ENCODE assay signal across 8 cellular contexts in genomic region chr19:45469835-45470146, GRCh38. TPM values are rescaled to one million over a fixed set of nuclear protein-coding genes. Genes with fewer than 3 reads are reported as not detected.
DNase-seq lines count a peak whose midpoint lies in the region; ATAC-seq and TF ChIP-seq lines count a peak whose summit lies in the region.

No MANE protein-coding gene starts in this region.

- H3K36me3 ChIP-seq in heart right ventricle: no peaks in the 10 kb centered on the region
- no peaks in the 10 kb centered on the region for H3K36me3 ChIP-seq in gastrocnemius medialis

- CTCF ChIA-PET in activated CD8-positive, alpha-beta memory T cell treated with anti-CD3 and anti-CD28 coated beads, Interleukin-2, amount 10 ng/mL, durations not matched to agents 7 days and 5 days (lab: Charles Lee): interaction anchor here (0.6 to 6.9 kb wide), 14 partner anchors 9 to 223 kb away, joined by 3 to 111 read pairs (median 6); partner anchors contain the start of genes PPM1N, QPCTL and SNRPD2

- H3K27me3 ChIP-seq in heart right ventricle (peaks cover 0 to 37% (median 0%) of the 10 kb centered on the region in 7 donors), gastrocnemius medialis (no peaks in the 10 kb centered on the region)

- intact Hi-C loops in activated T-helper 2 cell treated with anti-CD3 and anti-CD28 coated beads, Interferon-gamma antibody, Interleukin-2, Interleukin-4, amounts not matched to agents 10 μg/mL and 5 μg/mL and 100 μg/mL, durations not matched to agents 14 hours and 24 hours and 36 hours (cut with micrococcal nuclease): loop anchor here (1.0 to 5.0 kb wide), 4 partner anchors 9 to 377 kb away; partner anchors contain the start of gene PPP1R37
- intact Hi-C loops in heart right ventricle (cut with DNase I) (loop anchor here in 2 of 10 donors (2.0 to 10.0 kb wide), 3 partner anchors 19 to 45 kb away; partner anchors contain the start of gene ERCC1 (in 1 of the 2)), gastrocnemius medialis (cut with DNase I; ENCODE audit: low total_unique reads) (loop anchor here (1.0 kb wide), 1 partner anchor 26 kb away; no protein-coding TSS in a partner anchor)

- peaks cover 26% of the 10 kb centered on the region for H3K27me3 Mint-ChIP-seq in activated CD8-positive, alpha-beta memory T cell treated with anti-CD3 and anti-CD28 coated beads, Interleukin-2, amount 10 ng/mL, durations not matched to agents 7 days and 5 days
- H3K27me3 Mint-ChIP-seq in activated T-helper 2 cell treated with anti-CD3 and anti-CD28 coated beads, Interferon-gamma antibody, Interleukin-2, Interleukin-4, amounts not matched to agents 10 μg/mL and 5 μg/mL and 100 μg/mL, durations not matched to agents 14 hours and 24 hours and 36 hours (ENCODE audit: low read depth): peaks cover 44% of the 10 kb centered on the region

- H3K27ac Mint-ChIP-seq in activated CD8-positive, alpha-beta memory T cell treated with anti-CD3 and anti-CD28 coated beads, Interleukin-2, amount 10 ng/mL, durations not matched to agents 7 days and 5 days: peak overlapping the region; percentile 96
- peak overlapping the region; percentile 91 for H3K27ac Mint-ChIP-seq in activated T-helper 2 cell treated with anti-CD3 and anti-CD28 coated beads, Interferon-gamma antibody, Interleukin-2, Interleukin-4, amounts not matched to agents 10 μg/mL and 5 μg/mL and 100 μg/mL, durations not matched to agents 14 hours and 24 hours and 36 hours

- TF ChIP-seq CTCF in LNCaP clone FGC (IDR thresholded peaks at IDR 0.05; ENCODE audit: control insufficient read depth, extremely low read depth, insufficient read depth) (no peak), heart right ventricle (IDR thresholded peaks at IDR 0.05) (no peak), gastrocnemius medialis (IDR thresholded peaks at IDR 0.05 in 4 of 5, conservative IDR thresholded peaks at IDR 0.05 in 1 of 5) (no peak)

- WGBS in heart right ventricle, 2 donors: 1% methylated on average over 14 of the region's 14 CpGs

- H3K27ac ChIP-seq in heart right ventricle (peak overlapping the region; percentile 88 to 98 (median 94)), gastrocnemius medialis (peak overlapping the region; percentile 90 to 98 (median 94))

- H3K9me3 Mint-ChIP-seq in activated CD8-positive, alpha-beta memory T cell treated with anti-CD3 and anti-CD28 coated beads, Interleukin-2, amount 10 ng/mL, durations not matched to agents 7 days and 5 days (ENCODE audit: low read depth): no peaks in the 10 kb centered on the region
- no peaks in the 10 kb centered on the region for H3K9me3 Mint-ChIP-seq in activated T-helper 2 cell treated with anti-CD3 and anti-CD28 coated beads, Interferon-gamma antibody, Interleukin-2, Interleukin-4, amounts not matched to agents 10 μg/mL and 5 μg/mL and 100 μg/mL, durations not matched to agents 14 hours and 24 hours and 36 hours

- ATAC-seq in activated CD8-positive, alpha-beta memory T cell treated with anti-CD3 and anti-CD28 coated beads, Interleukin-2, amount 10 ng/mL, durations not matched to agents 7 days and 5 days: peak; percentile 21
- ATAC-seq in heart right ventricle (peak in 6 of 8 donors; percentile 72 to 84 (median 77)), gastrocnemius medialis (peak in 1 of 2 donors; percentile 80), HG03108 (IDR thresholded peaks at IDR 0.05; ENCODE audit: unreplicated experiment) (no peak)

- peaks cover 8 to 50% (median 38%) of the 10 kb centered on the region in 9 donors for H3K4me1 ChIP-seq in heart right ventricle
- H3K4me1 ChIP-seq in gastrocnemius medialis: peaks cover 20 to 22% of the 10 kb centered on the region in 2 donors

- in situ Hi-C loops in gastrocnemius medialis (cut with MboI; ENCODE audit: low sequenced_read_pairs in 4 of 4): no loop called here

- DNase-seq in activated CD8-positive, alpha-beta memory T cell treated with anti-CD3 and anti-CD28 coated beads, Interleukin-2, amount 10 ng/mL, durations not matched to agents 7 days and 5 days: no peak
- no peak for DNase-seq in activated CD8-positive, alpha-beta memory T cell treated with anti-CD3 and anti-CD28 coated beads, Interleukin-2, amount 50 U/mL, for 4 hours
- no peak for DNase-seq in LNCaP clone FGC (ENCODE audit: low read depth)
- DNase-seq in activated T-helper 2 cell treated with anti-CD3 and anti-CD28 coated beads, Interferon-gamma antibody, Interleukin-2, Interleukin-4, amounts not matched to agents 10 μg/mL and 5 μg/mL and 100 μg/mL, durations not matched to agents 14 hours and 24 hours and 36 hours (ENCODE audit: low spot score): no peak
- no peak for DNase-seq in heart right ventricle
- no peak for DNase-seq in gastrocnemius medialis
- no peak for DNase-seq in GDM1 (lab: John Stamatoyannopoulos, UW)

- H3K4me1 Mint-ChIP-seq in activated CD8-positive, alpha-beta memory T cell treated with anti-CD3 and anti-CD28 coated beads, Interleukin-2, amount 10 ng/mL, durations not matched to agents 7 days and 5 days: peaks cover 27% of the 10 kb centered on the region
- H3K4me1 Mint-ChIP-seq in activated T-helper 2 cell treated with anti-CD3 and anti-CD28 coated beads, Interferon-gamma antibody, Interleukin-2, Interleukin-4, amounts not matched to agents 10 μg/mL and 5 μg/mL and 100 μg/mL, durations not matched to agents 14 hours and 24 hours and 36 hours (ENCODE audit: low read depth): peaks cover 23% of the 10 kb centered on the region

- TF ChIP-seq POLR2A in gastrocnemius medialis (IDR thresholded peaks at IDR 0.05): peak; percentile 79 to 93

- H3K9me3 ChIP-seq in heart right ventricle (no peaks in the 10 kb centered on the region), gastrocnemius medialis (no peaks in the 10 kb centered on the region)

- H3K4me3 ChIP-seq in LNCaP clone FGC (ENCODE audit: low read depth, low read length) (peak overlapping the region; percentile 65), heart right ventricle (peak overlapping the region; percentile 45 to 82 (median 74)), gastrocnemius medialis (peak overlapping the region; percentile 64 to 84 (median 79))

- no peaks in the 10 kb centered on the region for H3K36me3 Mint-ChIP-seq in activated CD8-positive, alpha-beta memory T cell treated with anti-CD3 and anti-CD28 coated beads, Interleukin-2, amount 10 ng/mL, durations not matched to agents 7 days and 5 days
- peaks cover 34% of the 10 kb centered on the region for H3K36me3 Mint-ChIP-seq in activated T-helper 2 cell treated with anti-CD3 and anti-CD28 coated beads, Interferon-gamma antibody, Interleukin-2, Interleukin-4, amounts not matched to agents 10 μg/mL and 5 μg/mL and 100 μg/mL, durations not matched to agents 14 hours and 24 hours and 36 hours (ENCODE audit: low read depth)

- H3K4me3 Mint-ChIP-seq in activated CD8-positive, alpha-beta memory T cell treated with anti-CD3 and anti-CD28 coated beads, Interleukin-2, amount 10 ng/mL, durations not matched to agents 7 days and 5 days: peak overlapping the region; percentile 86
- peak overlapping the region; percentile 86 for H3K4me3 Mint-ChIP-seq in activated T-helper 2 cell treated with anti-CD3 and anti-CD28 coated beads, Interferon-gamma antibody, Interleukin-2, Interleukin-4, amounts not matched to agents 10 μg/mL and 5 μg/mL and 100 μg/mL, durations not matched to agents 14 hours and 24 hours and 36 hours (ENCODE audit: low read depth)

RNA-seq across cellular contexts. Expression of gene FOSB, which starts 2.0 kb away (rescaled TPM):
- 10 to 100 TPM in 1 of 2 experiments, 1 to 10 TPM in 1; 5.6 to 98.6 TPM for total RNA-seq in activated CD8-positive, alpha-beta memory T cell treated with anti-CD3 and anti-CD28 coated beads, Interleukin-2, amount 10 ng/mL, durations not matched to agents 7 days and 5 days
- 10.2 and 10.9 TPM in 2 replicates for total RNA-seq in activated T-helper 2 cell treated with anti-CD3 and anti-CD28 coated beads, Interferon-gamma antibody, Interleukin-2, Interleukin-4, amounts not matched to agents 10 μg/mL and 5 μg/mL and 100 μg/mL, durations not matched to agents 14 hours and 24 hours and 36 hours
- 10 to 100 TPM in 2 of 10 donors, 1 to 10 TPM in 7, under 1 TPM in 1; 0.39 to 54.5 (median 4.9) TPM for total RNA-seq in heart right ventricle
- polyA plus RNA-seq in heart right ventricle: 1 to 10 TPM; 2.1 to 5.5 TPM
- total RNA-seq in gastrocnemius medialis: 1 to 10 TPM in 2 of 4 donors, under 1 TPM in 1, not detected in 1; 0.17 to 1.8 (median 1.6) TPM

RNA-seq across cellular contexts. Expression of gene RTN2, which starts 27.1 kb away (rescaled TPM):
- 1 to 10 TPM; 3.1 to 4.3 TPM for total RNA-seq in activated CD8-positive, alpha-beta memory T cell treated with anti-CD3 and anti-CD28 coated beads, Interleukin-2, amount 10 ng/mL, durations not matched to agents 7 days and 5 days
- 4.0 and 8.1 TPM in 2 replicates for total RNA-seq in activated T-helper 2 cell treated with anti-CD3 and anti-CD28 coated beads, Interferon-gamma antibody, Interleukin-2, Interleukin-4, amounts not matched to agents 10 μg/mL and 5 μg/mL and 100 μg/mL, durations not matched to agents 14 hours and 24 hours and 36 hours
- total RNA-seq in heart right ventricle (10 to 100 TPM; 15.9 to 33.7 (median 21.8) TPM), gastrocnemius medialis (100 to 1,000 TPM in 2 of 4 donors, 10 to 100 TPM in 2; 51.8 to 140 (median 101) TPM)
- polyA plus RNA-seq in heart right ventricle: 10 to 100 TPM; 11.1 to 13.3 TPM

RNA-seq across cellular contexts. Expression of gene PPM1N, which starts 28.5 kb away (rescaled TPM):
- total RNA-seq in activated CD8-positive, alpha-beta memory T cell treated with anti-CD3 and anti-CD28 coated beads, Interleukin-2, amount 10 ng/mL, durations not matched to agents 7 days and 5 days: 1 to 10 TPM; 4.3 to 4.5 TPM
- 2.5 and 3.1 TPM in 2 replicates for total RNA-seq in activated T-helper 2 cell treated with anti-CD3 and anti-CD28 coated beads, Interferon-gamma antibody, Interleukin-2, Interleukin-4, amounts not matched to agents 10 μg/mL and 5 μg/mL and 100 μg/mL, durations not matched to agents 14 hours and 24 hours and 36 hours
- 1 to 10 TPM in 1 of 10 donors, under 1 TPM in 4, not detected in 5; 0.32 to 3.6 (median 0.57) TPM for total RNA-seq in heart right ventricle
- under 1 TPM; 0.51 to 0.68 TPM for polyA plus RNA-seq in heart right ventricle
- total RNA-seq in gastrocnemius medialis: under 1 TPM in 1 of 4 donors, not detected in 3; 0.76 TPM

RNA-seq across cellular contexts. Expression of gene VASP, which starts 37.5 kb away (rescaled TPM):
- 100 to 1,000 TPM; 223 to 308 TPM for total RNA-seq in activated CD8-positive, alpha-beta memory T cell treated with anti-CD3 and anti-CD28 coated beads, Interleukin-2, amount 10 ng/mL, durations not matched to agents 7 days and 5 days
- total RNA-seq in activated T-helper 2 cell treated with anti-CD3 and anti-CD28 coated beads, Interferon-gamma antibody, Interleukin-2, Interleukin-4, amounts not matched to agents 10 μg/mL and 5 μg/mL and 100 μg/mL, durations not matched to agents 14 hours and 24 hours and 36 hours: 232 and 244 TPM in 2 replicates
- total RNA-seq in heart right ventricle (10 to 100 TPM; 24.9 to 78.6 (median 42.3) TPM), gastrocnemius medialis (10 to 100 TPM; 10.2 to 18.2 (median 16.4) TPM)
- polyA plus RNA-seq in heart right ventricle: 10 to 100 TPM; 62.3 to 70.0 TPM

RNA-seq across cellular contexts. Expression of gene ERCC1, which starts 46.1 kb away (rescaled TPM):
- 10 to 100 TPM; 62.5 to 73.4 TPM for total RNA-seq in activated CD8-positive, alpha-beta memory T cell treated with anti-CD3 and anti-CD28 coated beads, Interleukin-2, amount 10 ng/mL, durations not matched to agents 7 days and 5 days
- total RNA-seq in activated T-helper 2 cell treated with anti-CD3 and anti-CD28 coated beads, Interferon-gamma antibody, Interleukin-2, Interleukin-4, amounts not matched to agents 10 μg/mL and 5 μg/mL and 100 μg/mL, durations not matched to agents 14 hours and 24 hours and 36 hours: 114 and 118 TPM in 2 replicates
- total RNA-seq in heart right ventricle (100 to 1,000 TPM; 113 to 194 (median 136) TPM), gastrocnemius medialis (100 to 1,000 TPM in 2 of 4 donors, 10 to 100 TPM in 2; 92.1 to 185 (median 103) TPM)
- 100 to 1,000 TPM; 147 to 183 TPM for polyA plus RNA-seq in heart right ventricle
